Comparison of ENCODE assay signal across 28 cellular contexts in genomic region chr4:127609484-127609883, GRCh38.
"Had no signal": no experiment of that assay in that cellular context is flagged by ENCODE, and none has a peak within 500 bp of the region (broad histone marks: within the 10 kb centered on the region; RNA-seq: fewer than 3 reads in every experiment).

No MANE protein-coding gene starts in this region.

- H2AFZ ChIP-seq: hepatocyte, parathyroid adenoma had no signal

- H3K9me3 ChIP-seq: esophagus muscularis mucosa, gastroesophageal sphincter, heart left ventricle, left lung, neutrophil, prostate gland, right atrium auricular region, testis, tibial artery, upper lobe of right lung, uterus had no signal

- H3K27me3 ChIP-seq: hepatocyte, right atrium auricular region, testis, upper lobe of right lung, uterus had no signal

- H3K36me3 Mint-ChIP-seq: naive thymus-derived CD4-positive, alpha-beta T cell; stimulated activated effector memory CD8-positive, alpha-beta T cell treated with anti-CD3 and anti-CD28 coated beads, Interleukin-12 subunit alpha, Interleukin-12 subunit beta, amount 100 ng/mL, for 72 hours had no signal

- H3K4me3 Mint-ChIP-seq: naive thymus-derived CD4-positive, alpha-beta T cell; nephron; stimulated activated effector memory CD8-positive, alpha-beta T cell treated with anti-CD3 and anti-CD28 coated beads, Interleukin-12 subunit alpha, Interleukin-12 subunit beta, amount 100 ng/mL, for 72 hours had no signal

- H3K4me1 Mint-ChIP-seq: naive thymus-derived CD4-positive, alpha-beta T cell; stimulated activated effector memory CD8-positive, alpha-beta T cell treated with anti-CD3 and anti-CD28 coated beads, Interleukin-12 subunit alpha, Interleukin-12 subunit beta, amount 100 ng/mL, for 72 hours had no signal

- H3K9ac ChIP-seq: parathyroid adenoma had no signal

- H3K79me2 ChIP-seq: hepatocyte, parathyroid adenoma had no signal

- H3K36me3 ChIP-seq: esophagus muscularis mucosa, gastroesophageal sphincter, heart left ventricle, left lung, neutrophil, prostate gland, right atrium auricular region, tibial artery, upper lobe of right lung, uterus had no signal

- H3K4me3 ChIP-seq: coronary artery, esophagus muscularis mucosa, gastroesophageal sphincter, heart left ventricle, hepatocyte, left lung, prostate gland, right atrium auricular region, testis, tibial artery, upper lobe of right lung, uterus had no signal

- ATAC-seq: foreskin keratinocyte; gastroesophageal sphincter; heart left ventricle; left cardiac atrium; left lung; naive thymus-derived CD4-positive, alpha-beta T cell; sciatic nerve; stimulated activated effector memory CD8-positive, alpha-beta T cell treated with anti-CD3 and anti-CD28 coated beads, Interleukin-12 subunit alpha, Interleukin-12 subunit beta, amount 100 ng/mL, for 72 hours; stimulated activated naive CD8-positive, alpha-beta T cell treated with anti-CD3 and anti-CD28 coated beads, Interleukin-15, Interleukin-2, amounts not matched to agents 100 U/mL and 50 U/mL, for 24 hours; upper lobe of right lung had no signal

- H3K27ac Mint-ChIP-seq: naive thymus-derived CD4-positive, alpha-beta T cell; nephron; stimulated activated effector memory CD8-positive, alpha-beta T cell treated with anti-CD3 and anti-CD28 coated beads, Interleukin-12 subunit alpha, Interleukin-12 subunit beta, amount 100 ng/mL, for 72 hours had no signal

- H3K4me2 ChIP-seq: hepatocyte had no signal

- H3K27ac ChIP-seq: coronary artery, esophagus muscularis mucosa, foreskin keratinocyte, gastroesophageal sphincter, heart left ventricle, hepatocyte, left lung, neutrophil, parathyroid adenoma, prostate gland, right atrium auricular region, testis, tibial artery, upper lobe of right lung, uterus had no signal

- DNase-seq: dermis blood vessel endothelial cell; effector memory CD4-positive, alpha-beta T cell; foreskin keratinocyte; heart left ventricle; left cardiac atrium; left lung; mesendoderm; midbrain; naive thymus-derived CD4-positive, alpha-beta T cell; stimulated activated CD4-positive, alpha-beta T cell treated with anti-CD3 and anti-CD28 coated beads, Interleukin-2, amount 100 ng/mL, for 24 hours; stimulated activated CD4-positive, alpha-beta T cell treated with anti-CD3 and anti-CD28 coated beads, Interleukin-4, amount 100 ng/mL, for 24 hours; stimulated activated naive CD8-positive, alpha-beta T cell treated with anti-CD3 and anti-CD28 coated beads, Interleukin-15, Interleukin-2, amounts not matched to agents 100 U/mL and 50 U/mL, for 24 hours; substantia nigra; testis; tibial artery; upper lobe of right lung; uterus had no signal

- H3K9me3 Mint-ChIP-seq: naive thymus-derived CD4-positive, alpha-beta T cell; nephron; stimulated activated effector memory CD8-positive, alpha-beta T cell treated with anti-CD3 and anti-CD28 coated beads, Interleukin-12 subunit alpha, Interleukin-12 subunit beta, amount 100 ng/mL, for 72 hours had no signal

- H3K4me1 ChIP-seq: esophagus muscularis mucosa, foreskin keratinocyte, gastroesophageal sphincter, heart left ventricle, left lung, parathyroid adenoma, prostate gland, right atrium auricular region, testis, tibial artery, upper lobe of right lung, uterus had no signal
